Comparison of ENCODE assay signal across 8 cellular contexts in the genomic region with DNA sequence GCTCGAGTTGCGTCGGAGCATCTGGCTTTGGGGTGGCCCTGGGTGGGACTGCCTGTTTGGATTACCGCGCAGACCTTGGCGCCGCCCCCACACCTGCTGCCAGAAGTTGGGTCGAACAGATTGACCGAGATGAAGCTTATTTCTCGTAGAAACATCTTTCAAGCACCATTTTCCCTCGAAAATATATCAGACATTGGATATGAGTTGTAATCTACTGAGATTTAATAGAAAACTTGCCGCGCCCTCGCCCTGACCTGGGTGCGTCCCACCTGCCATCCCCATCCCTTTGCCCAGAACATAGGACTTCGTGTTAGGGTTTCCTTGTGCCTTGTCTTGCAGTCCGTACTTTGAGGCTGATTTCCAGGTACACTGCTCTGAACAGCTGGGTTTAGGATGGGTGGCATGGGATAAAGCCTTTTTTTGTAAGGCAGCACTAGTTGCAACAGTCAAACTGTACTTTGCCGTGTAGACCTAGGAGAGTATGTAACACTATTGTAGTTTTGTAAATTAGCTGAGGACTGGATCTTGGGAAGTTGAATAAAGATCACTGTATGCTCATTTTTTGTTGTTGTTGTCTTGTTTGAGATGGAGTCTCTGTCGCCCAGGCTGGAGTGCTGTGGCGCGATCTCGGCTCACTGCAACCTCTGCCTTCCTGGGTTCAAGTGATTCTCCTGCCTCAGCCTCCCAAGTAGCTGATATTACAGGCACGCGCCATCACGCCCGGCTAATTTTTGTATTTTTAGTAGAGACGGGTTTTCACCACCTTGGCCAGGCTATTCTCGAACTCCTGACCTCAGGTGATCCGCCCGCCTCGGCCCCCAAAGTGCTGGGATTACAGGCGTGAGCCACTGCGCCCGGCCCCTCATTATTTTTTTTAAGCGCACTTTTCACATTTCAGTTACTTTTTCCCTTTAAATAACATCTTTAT. TPM values are rescaled to one million over a fixed set of nuclear protein-coding genes. Genes with fewer than 3 reads are reported as not detected.
DNase-seq lines count a peak whose midpoint lies in the region; ATAC-seq and TF ChIP-seq lines count a peak whose summit lies in the region.

No MANE protein-coding gene starts in this region.

- DNase-seq in activated CD4-positive, alpha-beta T cell treated with anti-CD3 and anti-CD28 coated beads for 36 hours = no peak
- DNase-seq in activated CD4-positive, alpha-beta T cell treated with anti-CD3 and anti-CD28 coated beads for 1 hour = no peak
- DNase-seq in activated T-helper 2 cell treated with anti-CD3 and anti-CD28 coated beads, Interferon-gamma antibody, Interleukin-2, Interleukin-4, amounts not matched to agents 10 μg/mL and 5 μg/mL and 100 μg/mL, durations not matched to agents 14 hours and 24 hours and 36 hours (ENCODE audit: low spot score) = no peak
- DNase-seq in testis = no peak
- DNase-seq in NCI-H2171 (lab: John Stamatoyannopoulos, UW) = no peak

- H3K27me3 ChIP-seq in layer of hippocampus (ENCODE audit: control insufficient read depth, insufficient read depth, low read length) (no peaks in the 10 kb centered on the region), testis (no peaks in the 10 kb centered on the region)

- CTCF ChIA-PET in activated CD4-positive, alpha-beta T cell treated with anti-CD3 and anti-CD28 coated beads for 36 hours (lab: Charles Lee) = interaction anchor here (0.7 to 1.5 kb wide), 5 partner anchors 27 to 291 kb away, joined by 3 to 7 read pairs (median 4); no protein-coding TSS in a partner anchor

- no peak for TF ChIP-seq POLR2A in testis (IDR thresholded peaks at IDR 0.05)

- peak overlapping the region; percentile 79 to 91 for H3K4me3 ChIP-seq in testis

- no peaks in the 10 kb centered on the region for H3K9me3 ChIP-seq in testis

- H3K4me1 Mint-ChIP-seq in activated CD4-positive, alpha-beta T cell treated with anti-CD3 and anti-CD28 coated beads for 36 hours = peaks cover 38% of the 10 kb centered on the region
- peaks cover 28% of the 10 kb centered on the region for H3K4me1 Mint-ChIP-seq in activated T-helper 2 cell treated with anti-CD3 and anti-CD28 coated beads, Interferon-gamma antibody, Interleukin-2, Interleukin-4, amounts not matched to agents 10 μg/mL and 5 μg/mL and 100 μg/mL, durations not matched to agents 14 hours and 24 hours and 36 hours (ENCODE audit: low read depth)

- no peaks in the 10 kb centered on the region for H3K9me3 Mint-ChIP-seq in activated CD4-positive, alpha-beta T cell treated with anti-CD3 and anti-CD28 coated beads for 36 hours (ENCODE audit: low read depth)
- no peaks in the 10 kb centered on the region for H3K9me3 Mint-ChIP-seq in activated T-helper 2 cell treated with anti-CD3 and anti-CD28 coated beads, Interferon-gamma antibody, Interleukin-2, Interleukin-4, amounts not matched to agents 10 μg/mL and 5 μg/mL and 100 μg/mL, durations not matched to agents 14 hours and 24 hours and 36 hours

- peak overlapping the region; percentile 100 for H3K27ac ChIP-seq in layer of hippocampus (ENCODE audit: low read depth, low read length)
- peak overlapping the region; percentile 96 to 98 for H3K27ac ChIP-seq in testis

- peak overlapping the region; percentile 97 for H3K27ac Mint-ChIP-seq in activated CD4-positive, alpha-beta T cell treated with anti-CD3 and anti-CD28 coated beads for 36 hours
- peak overlapping the region; percentile 100 for H3K27ac Mint-ChIP-seq in activated T-helper 2 cell treated with anti-CD3 and anti-CD28 coated beads, Interferon-gamma antibody, Interleukin-2, Interleukin-4, amounts not matched to agents 10 μg/mL and 5 μg/mL and 100 μg/mL, durations not matched to agents 14 hours and 24 hours and 36 hours

- H3K36me3 ChIP-seq in testis (ENCODE audit: low read depth, missing control alignments) = no peaks in the 10 kb centered on the region

- H3K27me3 Mint-ChIP-seq in activated CD4-positive, alpha-beta T cell treated with anti-CD3 and anti-CD28 coated beads for 36 hours = no peaks in the 10 kb centered on the region
- H3K27me3 Mint-ChIP-seq in activated T-helper 2 cell treated with anti-CD3 and anti-CD28 coated beads, Interferon-gamma antibody, Interleukin-2, Interleukin-4, amounts not matched to agents 10 μg/mL and 5 μg/mL and 100 μg/mL, durations not matched to agents 14 hours and 24 hours and 36 hours (ENCODE audit: low read depth) = peaks cover 5% of the 10 kb centered on the region

- no peak for ATAC-seq in activated CD4-positive, alpha-beta T cell treated with anti-CD3 and anti-CD28 coated beads for 36 hours
- ATAC-seq in GM21390 (IDR thresholded peaks at IDR 0.05; ENCODE audit: unreplicated experiment) = no peak
- no peak for ATAC-seq in HG02938 (IDR thresholded peaks at IDR 0.05; ENCODE audit: unreplicated experiment)

- no peak for TF ChIP-seq CTCF in testis (IDR thresholded peaks at IDR 0.05)

- 31 to 37% methylated on average over 31 to 35 of the region's 35 CpGs for WGBS in testis, 2 donors

- intact Hi-C loops in activated CD4-positive, alpha-beta T cell treated with anti-CD3 and anti-CD28 coated beads for 36 hours (cut with DNase I, micrococcal nuclease) = loop anchor here (2.0 kb wide), 2 partner anchors 33 to 503 kb away; partner anchors contain the start of gene TBRG4 (in 1 of the 2)
- intact Hi-C loops in activated T-helper 2 cell treated with anti-CD3 and anti-CD28 coated beads, Interferon-gamma antibody, Interleukin-2, Interleukin-4, amounts not matched to agents 10 μg/mL and 5 μg/mL and 100 μg/mL, durations not matched to agents 14 hours and 24 hours and 36 hours (cut with micrococcal nuclease) = loop anchor here (2.0 kb wide), 1 partner anchor 17 kb away; no protein-coding TSS in a partner anchor
- intact Hi-C loops in testis (cut with DNase I; ENCODE audit: low total_unique reads) = no loop called here

- POLR2A ChIA-PET in activated CD4-positive, alpha-beta T cell treated with anti-CD3 and anti-CD28 coated beads for 36 hours (lab: Charles Lee) = interaction anchor here (0.7 to 2.7 kb wide), 12 partner anchors 10 to 245 kb away, joined by 3 to 23 read pairs (median 8); partner anchors contain the start of genes DDX56, H2AZ2 and TMED4

- H3K4me1 ChIP-seq in testis = peaks cover 7% of the 10 kb centered on the region

- peak overlapping the region; percentile 92 for H3K4me3 Mint-ChIP-seq in activated CD4-positive, alpha-beta T cell treated with anti-CD3 and anti-CD28 coated beads for 36 hours
- peak overlapping the region; percentile 99 for H3K4me3 Mint-ChIP-seq in activated T-helper 2 cell treated with anti-CD3 and anti-CD28 coated beads, Interferon-gamma antibody, Interleukin-2, Interleukin-4, amounts not matched to agents 10 μg/mL and 5 μg/mL and 100 μg/mL, durations not matched to agents 14 hours and 24 hours and 36 hours (ENCODE audit: low read depth)

- peaks cover 17% of the 10 kb centered on the region for H3K36me3 Mint-ChIP-seq in activated CD4-positive, alpha-beta T cell treated with anti-CD3 and anti-CD28 coated beads for 36 hours (ENCODE audit: low read depth)
- H3K36me3 Mint-ChIP-seq in activated T-helper 2 cell treated with anti-CD3 and anti-CD28 coated beads, Interferon-gamma antibody, Interleukin-2, Interleukin-4, amounts not matched to agents 10 μg/mL and 5 μg/mL and 100 μg/mL, durations not matched to agents 14 hours and 24 hours and 36 hours (ENCODE audit: low read depth) = peaks cover 10% of the 10 kb centered on the region

RNA-seq across cellular contexts. Expression of gene OGDH, which starts 1.0 kb away (rescaled TPM):
- 10 to 100 TPM; 80.3 to 90.1 TPM for total RNA-seq in activated CD4-positive, alpha-beta T cell treated with anti-CD3 and anti-CD28 coated beads for 36 hours
- 105 and 109 TPM in 2 replicates for total RNA-seq in activated T-helper 2 cell treated with anti-CD3 and anti-CD28 coated beads, Interferon-gamma antibody, Interleukin-2, Interleukin-4, amounts not matched to agents 10 μg/mL and 5 μg/mL and 100 μg/mL, durations not matched to agents 14 hours and 24 hours and 36 hours
- total RNA-seq in testis = 10 to 100 TPM; 82.4 to 95.1 TPM
- 87.0 TPM for polyA plus RNA-seq in testis (ENCODE audit: insufficient read depth, low read depth, low replicate concordance)

RNA-seq across cellular contexts. Expression of gene TMED4, which starts 25.4 kb away (rescaled TPM):
- 10 to 100 TPM; 71.6 to 73.0 TPM for total RNA-seq in activated CD4-positive, alpha-beta T cell treated with anti-CD3 and anti-CD28 coated beads for 36 hours
- total RNA-seq in activated T-helper 2 cell treated with anti-CD3 and anti-CD28 coated beads, Interferon-gamma antibody, Interleukin-2, Interleukin-4, amounts not matched to agents 10 μg/mL and 5 μg/mL and 100 μg/mL, durations not matched to agents 14 hours and 24 hours and 36 hours = 70.3 and 75.1 TPM in 2 replicates
- total RNA-seq in testis = 100 to 1,000 TPM; 164 to 236 TPM
- 77.8 TPM for polyA plus RNA-seq in testis (ENCODE audit: insufficient read depth, low read depth, low replicate concordance)

RNA-seq across cellular contexts. Expression of gene DDX56, which starts 33.7 kb away (rescaled TPM):
- total RNA-seq in activated CD4-positive, alpha-beta T cell treated with anti-CD3 and anti-CD28 coated beads for 36 hours = 100 to 1,000 TPM in 1 of 2 experiments, 10 to 100 TPM in 1; 98.5 to 104 TPM
- total RNA-seq in activated T-helper 2 cell treated with anti-CD3 and anti-CD28 coated beads, Interferon-gamma antibody, Interleukin-2, Interleukin-4, amounts not matched to agents 10 μg/mL and 5 μg/mL and 100 μg/mL, durations not matched to agents 14 hours and 24 hours and 36 hours = 131 and 135 TPM in 2 replicates
- total RNA-seq in testis = 10 to 100 TPM; 58.8 to 72.8 TPM
- polyA plus RNA-seq in testis (ENCODE audit: insufficient read depth, low read depth, low replicate concordance) = 68.8 TPM
